ENCODE assay signal across 1 cellular context in the genomic region with DNA sequence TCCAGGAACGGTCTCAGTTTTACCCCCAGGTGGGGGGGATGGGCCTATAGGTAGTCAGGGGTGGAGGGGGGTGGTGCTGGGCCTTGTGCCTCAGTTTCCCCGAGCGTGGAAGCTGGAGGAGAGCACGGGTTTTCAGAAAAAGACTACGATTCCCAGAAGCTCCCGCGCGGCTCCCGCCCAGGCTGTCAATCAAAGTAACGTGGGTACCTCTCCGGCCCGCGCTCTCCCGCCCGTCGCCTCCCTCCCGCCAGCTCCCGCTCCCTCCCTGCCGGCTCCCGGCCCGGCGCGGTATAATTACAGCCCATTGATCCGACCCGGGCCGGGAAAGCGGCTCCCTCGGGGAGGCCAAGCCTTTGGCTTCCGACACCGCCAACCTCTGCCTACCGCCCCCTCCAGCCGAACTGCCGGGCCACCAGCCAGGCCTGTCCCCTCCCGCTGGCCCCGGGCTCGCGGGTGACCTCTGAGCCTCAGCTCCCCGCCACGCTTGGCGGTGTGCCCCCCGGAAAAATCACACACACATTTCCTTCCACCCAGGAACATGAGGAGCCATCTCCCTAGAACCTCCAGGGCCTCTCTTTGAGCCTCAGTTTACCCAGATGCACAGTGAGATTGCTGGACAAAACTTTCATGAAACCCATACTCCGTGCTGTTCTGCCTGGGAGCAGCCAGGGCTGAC.
TF ChIP-seq lines count a peak whose summit lies in the region.

No MANE protein-coding gene starts in this region.

TF ChIP-seq in A549, 52 proteins besides CTCF, POLR2A, EP300 and RAD21 (continued from another document):
- TF ChIP-seq, protein P1, sequence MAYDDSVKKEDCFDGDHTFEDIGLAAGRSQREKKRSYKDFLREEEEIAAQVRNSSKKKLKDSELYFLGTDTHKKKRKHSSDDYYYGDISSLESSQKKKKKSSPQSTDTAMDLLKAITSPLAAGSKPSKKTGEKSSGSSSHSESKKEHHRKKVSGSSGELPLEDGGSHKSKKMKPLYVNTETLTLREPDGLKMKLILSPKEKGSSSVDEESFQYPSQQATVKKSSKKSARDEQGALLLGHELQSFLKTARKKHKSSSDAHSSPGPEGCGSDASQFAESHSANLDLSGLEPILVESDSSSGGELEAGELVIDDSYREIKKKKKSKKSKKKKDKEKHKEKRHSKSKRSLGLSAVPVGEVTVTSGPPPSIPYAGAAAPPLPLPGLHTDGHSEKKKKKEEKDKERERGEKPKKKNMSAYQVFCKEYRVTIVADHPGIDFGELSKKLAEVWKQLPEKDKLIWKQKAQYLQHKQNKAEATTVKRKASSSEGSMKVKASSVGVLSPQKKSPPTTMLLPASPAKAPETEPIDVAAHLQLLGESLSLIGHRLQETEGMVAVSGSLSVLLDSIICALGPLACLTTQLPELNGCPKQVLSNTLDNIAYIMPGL (CRISPR knock-in tag; IDR thresholded peaks at IDR 0.05; ENCODE audit: borderline replicate concordance) = no peak
- TF ChIP-seq JUN (IDR thresholded peaks at IDR 0.05) (peak in 1 of 2 experiments; percentile 31; a peak in 1 of 5 replicates), EHF (CRISPR knock-in tag; IDR thresholded peaks at IDR 0.05) (no peak), SMC3 (IDR thresholded peaks at IDR 0.05) (no peak), TFCP2L1 (CRISPR knock-in tag; IDR thresholded peaks at IDR 0.05) (no peak), BHLHE40 (IDR thresholded peaks at IDR 0.05; ENCODE audit: low read depth, low read length) (no peak), RNF2 (IDR thresholded peaks at IDR 0.05; ENCODE audit: borderline replicate concordance, low read depth) (no peak), JUNB (IDR thresholded peaks at IDR 0.05) (no peak), FOXS1 (CRISPR knock-in tag; IDR thresholded peaks at IDR 0.05) (no peak), FOSL2 (IDR thresholded peaks at IDR 0.05) (no peak), FOSL2 (CRISPR knock-in tag; IDR thresholded peaks at IDR 0.05) (no peak), KDM1A (IDR thresholded peaks at IDR 0.05; ENCODE audit: low read depth) (peak; percentile 94), HOXB13 (CRISPR knock-in tag; IDR thresholded peaks at IDR 0.05; ENCODE audit: low read depth) (no peak), MAZ (IDR thresholded peaks at IDR 0.05; ENCODE audit: borderline replicate concordance, low read depth, low read length) (no peak), RFX5 (IDR thresholded peaks at IDR 0.05) (no peak), ESRRA (IDR thresholded peaks at IDR 0.05; ENCODE audit: borderline replicate concordance, low read length) (no peak), CBX2 (IDR thresholded peaks at IDR 0.05; ENCODE audit: borderline replicate concordance, low read depth) (no peak), MAFK (IDR thresholded peaks at IDR 0.05; ENCODE audit: partially characterized antibody) (no peak), FOSB (CRISPR knock-in tag; IDR thresholded peaks at IDR 0.05) (no peak), KDM5A (IDR thresholded peaks at IDR 0.05) (no peak), CBX8 (IDR thresholded peaks at IDR 0.05) (no peak), HEYL (CRISPR knock-in tag; IDR thresholded peaks at IDR 0.05) (no peak), CEBPB (IDR thresholded peaks at IDR 0.05) (no peak), HDAC2 (IDR thresholded peaks at IDR 0.05) (no peak), PHF8 (IDR thresholded peaks at IDR 0.05; ENCODE audit: borderline replicate concordance, low read depth) (peak; percentile 19; the same call in 1 of the 2 replicates), NR3C1 (IDR thresholded peaks at IDR 0.05) (no peak), SREBF2 (IDR thresholded peaks at IDR 0.05) (no peak), ZC3H11A (IDR thresholded peaks at IDR 0.05) (no peak), GATA3 (IDR thresholded peaks at IDR 0.05; ENCODE audit: borderline replicate concordance) (no peak)
- TF ChIP-seq, protein P2, sequence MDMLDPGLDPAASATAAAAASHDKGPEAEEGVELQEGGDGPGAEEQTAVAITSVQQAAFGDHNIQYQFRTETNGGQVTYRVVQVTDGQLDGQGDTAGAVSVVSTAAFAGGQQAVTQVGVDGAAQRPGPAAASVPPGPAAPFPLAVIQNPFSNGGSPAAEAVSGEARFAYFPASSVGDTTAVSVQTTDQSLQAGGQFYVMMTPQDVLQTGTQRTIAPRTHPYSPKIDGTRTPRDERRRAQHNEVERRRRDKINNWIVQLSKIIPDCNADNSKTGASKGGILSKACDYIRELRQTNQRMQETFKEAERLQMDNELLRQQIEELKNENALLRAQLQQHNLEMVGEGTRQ (IDR thresholded peaks at IDR 0.05) = no peak
- TF ChIP-seq, protein P3, sequence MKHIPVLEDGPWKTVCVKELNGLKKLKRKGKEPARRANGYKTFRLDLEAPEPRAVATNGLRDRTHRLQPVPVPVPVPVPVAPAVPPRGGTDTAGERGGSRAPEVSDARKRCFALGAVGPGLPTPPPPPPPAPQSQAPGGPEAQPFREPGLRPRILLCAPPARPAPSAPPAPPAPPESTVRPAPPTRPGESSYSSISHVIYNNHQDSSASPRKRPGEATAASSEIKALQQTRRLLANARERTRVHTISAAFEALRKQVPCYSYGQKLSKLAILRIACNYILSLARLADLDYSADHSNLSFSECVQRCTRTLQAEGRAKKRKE (CRISPR knock-in tag; IDR thresholded peaks at IDR 0.05; ENCODE audit: low read depth) = no peak
- TF ChIP-seq, protein P4, sequence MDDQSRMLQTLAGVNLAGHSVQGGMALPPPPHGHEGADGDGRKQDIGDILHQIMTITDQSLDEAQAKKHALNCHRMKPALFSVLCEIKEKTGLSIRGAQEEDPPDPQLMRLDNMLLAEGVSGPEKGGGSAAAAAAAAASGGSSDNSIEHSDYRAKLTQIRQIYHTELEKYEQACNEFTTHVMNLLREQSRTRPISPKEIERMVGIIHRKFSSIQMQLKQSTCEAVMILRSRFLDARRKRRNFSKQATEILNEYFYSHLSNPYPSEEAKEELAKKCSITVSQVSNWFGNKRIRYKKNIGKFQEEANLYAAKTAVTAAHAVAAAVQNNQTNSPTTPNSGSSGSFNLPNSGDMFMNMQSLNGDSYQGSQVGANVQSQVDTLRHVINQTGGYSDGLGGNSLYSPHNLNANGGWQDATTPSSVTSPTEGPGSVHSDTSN (IDR thresholded peaks at IDR 0.05) = peak; percentile 94
- TF ChIP-seq, protein P5, sequence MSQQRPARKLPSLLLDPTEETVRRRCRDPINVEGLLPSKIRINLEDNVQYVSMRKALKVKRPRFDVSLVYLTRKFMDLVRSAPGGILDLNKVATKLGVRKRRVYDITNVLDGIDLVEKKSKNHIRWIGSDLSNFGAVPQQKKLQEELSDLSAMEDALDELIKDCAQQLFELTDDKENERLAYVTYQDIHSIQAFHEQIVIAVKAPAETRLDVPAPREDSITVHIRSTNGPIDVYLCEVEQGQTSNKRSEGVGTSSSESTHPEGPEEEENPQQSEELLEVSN (IDR thresholded peaks at IDR 0.05; ENCODE audit: borderline replicate concordance, low read depth) = no peak
- TF ChIP-seq, protein P6, sequence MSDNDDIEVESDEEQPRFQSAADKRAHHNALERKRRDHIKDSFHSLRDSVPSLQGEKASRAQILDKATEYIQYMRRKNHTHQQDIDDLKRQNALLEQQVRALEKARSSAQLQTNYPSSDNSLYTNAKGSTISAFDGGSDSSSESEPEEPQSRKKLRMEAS (IDR thresholded peaks at IDR 0.05) = no peak
TF ChIP-seq in A549: peak in this region for 4.
